10 cellular contexts compared by ENCODE assay signal in the genomic region with DNA sequence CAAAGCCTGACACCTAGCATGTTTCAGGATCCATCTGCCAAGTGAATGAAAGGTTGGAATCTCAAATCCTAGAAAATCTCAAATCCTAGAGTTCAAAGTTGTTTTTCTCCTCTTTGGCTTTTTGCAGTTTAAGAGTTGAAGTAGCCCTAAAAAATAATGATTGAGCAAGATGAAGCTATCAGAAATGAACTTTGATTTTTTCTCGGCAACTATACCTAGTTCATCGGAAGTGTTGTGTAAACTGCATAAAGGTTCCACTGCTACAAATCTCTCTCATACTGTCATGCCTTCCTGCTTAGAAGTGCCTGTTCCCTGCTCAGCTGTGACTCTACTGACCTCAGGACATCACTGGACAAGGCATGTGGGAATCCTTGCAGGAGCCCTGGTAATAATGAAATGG. TPM values are rescaled to one million over a fixed set of nuclear protein-coding genes. Genes with fewer than 3 reads are reported as not detected.
"Had no signal": no experiment of that assay in that cellular context is flagged by ENCODE, and none has a peak within 500 bp of the region (broad histone marks: within the 10 kb centered on the region; RNA-seq: fewer than 3 reads in every experiment).

No MANE protein-coding gene starts in this region.

- H2AFZ ChIP-seq: GM23248 had no signal

- H3K27ac ChIP-seq: GM23248, KMS-11 had no signal

- FAIRE-seq: H54, HTR-8/SVneo had no signal

- H3K4me3 ChIP-seq: GM23248 had no signal

- DNase-seq: GM23248, GOT3, H9, HCEC 1CT, KBM-7 had no signal

- H3K9ac ChIP-seq: GM23248, KMS-11 had no signal

- H3K4me2 ChIP-seq: KMS-11 had no signal

RNA-seq across cellular contexts. Expression of a gene that starts 35.8 kb away (rescaled TPM):
- total RNA-seq: GM23248, HT-29 had no signal
- polyA plus RNA-seq: GM23248, IgD-negative memory B cell had no signal
